In the genomic region with DNA sequence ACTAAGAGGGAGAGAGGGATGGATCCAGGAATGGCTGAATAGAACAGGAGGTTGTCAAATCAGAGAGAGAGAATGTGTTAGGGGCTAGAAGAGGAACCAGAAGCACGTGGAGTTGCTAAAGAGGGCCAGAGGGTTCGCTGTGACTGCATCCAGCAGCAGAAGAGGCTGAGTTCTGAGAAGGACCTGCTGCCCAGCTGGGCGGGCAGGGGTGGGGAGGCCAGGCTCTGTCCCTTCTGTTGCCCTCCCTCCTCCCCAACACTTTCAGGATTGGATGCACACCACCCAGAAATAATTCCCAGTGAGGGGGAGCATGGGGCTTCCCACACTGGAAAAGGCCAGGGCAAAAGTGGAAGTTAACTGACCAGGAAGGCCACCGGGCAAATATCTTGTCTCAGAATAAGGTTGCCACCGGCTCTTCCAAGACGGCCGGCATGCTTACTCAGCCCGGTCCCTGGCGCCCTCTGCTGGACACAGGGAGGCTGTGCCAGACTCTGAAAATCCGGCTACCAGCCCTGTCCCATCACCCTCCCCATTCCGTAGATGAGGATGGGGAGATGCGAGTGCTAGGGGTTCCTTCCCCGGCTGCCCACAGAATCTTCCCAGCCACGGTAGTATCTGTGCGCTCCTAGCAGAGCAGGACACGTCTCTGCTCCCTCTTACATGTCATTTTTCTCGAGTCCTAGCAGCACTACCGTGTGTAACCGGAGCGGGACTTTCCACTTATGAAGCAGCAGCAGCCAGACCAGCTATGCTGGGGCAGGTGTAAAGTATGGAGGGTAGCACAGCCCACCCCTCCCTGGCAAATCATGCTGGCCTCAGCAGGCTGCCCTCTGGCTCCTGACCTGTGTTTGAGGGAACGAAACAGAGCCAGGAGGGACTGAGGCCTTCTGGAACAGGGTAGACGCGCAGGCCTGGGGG, we compare ENCODE assay signal across 8 cellular contexts. TPM values are rescaled to one million over a fixed set of nuclear protein-coding genes. Genes with fewer than 3 reads are reported as not detected.
DNase-seq lines count a peak whose midpoint lies in the region; ATAC-seq, FAIRE-seq and TF ChIP-seq lines count a peak whose summit lies in the region.

No MANE protein-coding gene starts in this region.

- ATAC-seq in activated T-helper 17 cell treated with anti-CD3 and anti-CD28 coated beads, Interleukin-2, amount 50 U/mL, for 72 hours (replicated peaks): peak; percentile 93
- ATAC-seq in HG03521 (IDR thresholded peaks at IDR 0.05; ENCODE audit: unreplicated experiment): no peak

- peak; percentile 98 for TF ChIP-seq RAD21 in neural cell (conservative IDR thresholded peaks at IDR 0.05)

- no peaks in the 10 kb centered on the region for H3K36me3 Mint-ChIP-seq in activated T-helper 17 cell treated with anti-CD3 and anti-CD28 coated beads, Interleukin-2, amount 50 U/mL, for 72 hours (ENCODE audit: low read depth)

- no peak overlapping the region for H3K4me3 Mint-ChIP-seq in activated T-helper 17 cell treated with anti-CD3 and anti-CD28 coated beads, Interleukin-2, amount 50 U/mL, for 72 hours

- H3K27ac ChIP-seq in neural cell (ENCODE audit: low read length): peak overlapping the region; percentile 100

- DNase-seq in GM12865 (ENCODE audit: low read depth): peak; percentile 85
- DNase-seq in HTR-8/SVneo (ENCODE audit: insufficient read length, low spot score): peak; percentile 84
- DNase-seq in RKO (ENCODE audit: low spot score): peak; percentile 72
- peak; percentile 82 for DNase-seq in fibroblast of the aortic adventitia (ENCODE audit: low read depth)
- peak; percentile 76 for DNase-seq in stimulated activated naive CD4-positive, alpha-beta T cell treated with Interleukin-2 at 50 U/mL for 16 hours (lab: John Stamatoyannopoulos, UW)

- peaks cover 3% of the 10 kb centered on the region for H3K27me3 Mint-ChIP-seq in activated T-helper 17 cell treated with anti-CD3 and anti-CD28 coated beads, Interleukin-2, amount 50 U/mL, for 72 hours

- FAIRE-seq in HTR-8/SVneo (lab: Jason Lieb, UNC): no peak

- no peaks in the 10 kb centered on the region for H3K9me2 ChIP-seq in neural cell (ENCODE audit: insufficient read depth, low read length)

- TF ChIP-seq CTCF in GM12865 (IDR thresholded peaks at IDR 0.05; ENCODE audit: insufficient read depth, low read depth, low read length, missing control alignments) (peak; percentile 97), fibroblast of the aortic adventitia (IDR thresholded peaks at IDR 0.05; ENCODE audit: insufficient read depth, low read length) (peak; percentile 96), neural cell (IDR thresholded peaks at IDR 0.05; ENCODE audit: poor library complexity, severe bottlenecking) (peak; percentile 96)

- H3K4me2 ChIP-seq in neural cell (ENCODE audit: low read length): no peak overlapping the region

- no peaks in the 10 kb centered on the region for H3K27me3 ChIP-seq in neural cell (ENCODE audit: insufficient read depth, low read depth, low read length)

- no peak for TF ChIP-seq EP300 in neural cell (conservative IDR thresholded peaks at IDR 0.05; ENCODE audit: poor library complexity, severe bottlenecking)

- peaks cover 9% of the 10 kb centered on the region for H3K79me2 ChIP-seq in neural cell (replicated peaks; ENCODE audit: insufficient read depth, low read length)

- H3F3A ChIP-seq in neural cell (ENCODE audit: insufficient read depth, low read length, poor library complexity, severe bottlenecking): peaks cover 10% of the 10 kb centered on the region

- H3K4me3 ChIP-seq in GM12865 (ENCODE audit: low read depth, low read length) (no peak overlapping the region), fibroblast of the aortic adventitia (ENCODE audit: low read depth, low read length) (no peak overlapping the region), neural cell (ENCODE audit: low read length) (peak overlapping the region; percentile 44)

- H3K9me3 ChIP-seq in neural cell (ENCODE audit: low read length): no peaks in the 10 kb centered on the region

- no peaks in the 10 kb centered on the region for H4K20me1 ChIP-seq in neural cell (ENCODE audit: insufficient read depth)

- no peak overlapping the region for H3K27ac Mint-ChIP-seq in activated T-helper 17 cell treated with anti-CD3 and anti-CD28 coated beads, Interleukin-2, amount 50 U/mL, for 72 hours

- peak overlapping the region; percentile 55 for H3K9ac ChIP-seq in neural cell (ENCODE audit: low read length)

- H2AFZ ChIP-seq in neural cell (ENCODE audit: low read depth, low read length): no peak overlapping the region

- H3K9me3 Mint-ChIP-seq in activated T-helper 17 cell treated with anti-CD3 and anti-CD28 coated beads, Interleukin-2, amount 50 U/mL, for 72 hours: no peaks in the 10 kb centered on the region

- H3K4me1 Mint-ChIP-seq in activated T-helper 17 cell treated with anti-CD3 and anti-CD28 coated beads, Interleukin-2, amount 50 U/mL, for 72 hours: no peaks in the 10 kb centered on the region

- H3K36me3 ChIP-seq in neural cell (ENCODE audit: insufficient read depth, low read length): peaks cover 9% of the 10 kb centered on the region

TF ChIP-seq in neural cell, 6 proteins besides CTCF, POLR2A, EP300 and RAD21:
- TF ChIP-seq MXI1 (conservative IDR thresholded peaks at IDR 0.05; ENCODE audit: poor library complexity, severe bottlenecking): peak; percentile 41
- peak; percentile 96 for TF ChIP-seq SMC3 (conservative IDR thresholded peaks at IDR 0.05; ENCODE audit: poor library complexity)
- TF ChIP-seq, protein P1, sequence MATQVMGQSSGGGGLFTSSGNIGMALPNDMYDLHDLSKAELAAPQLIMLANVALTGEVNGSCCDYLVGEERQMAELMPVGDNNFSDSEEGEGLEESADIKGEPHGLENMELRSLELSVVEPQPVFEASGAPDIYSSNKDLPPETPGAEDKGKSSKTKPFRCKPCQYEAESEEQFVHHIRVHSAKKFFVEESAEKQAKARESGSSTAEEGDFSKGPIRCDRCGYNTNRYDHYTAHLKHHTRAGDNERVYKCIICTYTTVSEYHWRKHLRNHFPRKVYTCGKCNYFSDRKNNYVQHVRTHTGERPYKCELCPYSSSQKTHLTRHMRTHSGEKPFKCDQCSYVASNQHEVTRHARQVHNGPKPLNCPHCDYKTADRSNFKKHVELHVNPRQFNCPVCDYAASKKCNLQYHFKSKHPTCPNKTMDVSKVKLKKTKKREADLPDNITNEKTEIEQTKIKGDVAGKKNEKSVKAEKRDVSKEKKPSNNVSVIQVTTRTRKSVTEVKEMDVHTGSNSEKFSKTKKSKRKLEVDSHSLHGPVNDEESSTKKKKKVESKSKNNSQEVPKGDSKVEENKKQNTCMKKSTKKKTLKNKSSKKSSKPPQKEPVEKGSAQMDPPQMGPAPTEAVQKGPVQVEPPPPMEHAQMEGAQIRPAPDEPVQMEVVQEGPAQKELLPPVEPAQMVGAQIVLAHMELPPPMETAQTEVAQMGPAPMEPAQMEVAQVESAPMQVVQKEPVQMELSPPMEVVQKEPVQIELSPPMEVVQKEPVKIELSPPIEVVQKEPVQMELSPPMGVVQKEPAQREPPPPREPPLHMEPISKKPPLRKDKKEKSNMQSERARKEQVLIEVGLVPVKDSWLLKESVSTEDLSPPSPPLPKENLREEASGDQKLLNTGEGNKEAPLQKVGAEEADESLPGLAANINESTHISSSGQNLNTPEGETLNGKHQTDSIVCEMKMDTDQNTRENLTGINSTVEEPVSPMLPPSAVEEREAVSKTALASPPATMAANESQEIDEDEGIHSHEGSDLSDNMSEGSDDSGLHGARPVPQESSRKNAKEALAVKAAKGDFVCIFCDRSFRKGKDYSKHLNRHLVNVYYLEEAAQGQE (IDR thresholded peaks at IDR 0.05; ENCODE audit: borderline replicate concordance): no peak
TF ChIP-seq in neural cell: peak in this region for 2.

RNA-seq across cellular contexts. Expression of a gene that starts 46.8 kb away (rescaled TPM):
- not detected for total RNA-seq in activated T-helper 17 cell treated with anti-CD3 and anti-CD28 coated beads, Interleukin-2, amount 50 U/mL, for 72 hours
- not detected in 2 replicates for total RNA-seq in fibroblast of the aortic adventitia (ENCODE audit: low replicate concordance)
- 0.35 TPM in 1 of 2 replicates, not detected in the other for polyA plus RNA-seq in neural cell
- polyA minus RNA-seq in neural cell: not detected in 2 replicates
